ENCODE assay signal across 9 cellular contexts in the genomic region with DNA sequence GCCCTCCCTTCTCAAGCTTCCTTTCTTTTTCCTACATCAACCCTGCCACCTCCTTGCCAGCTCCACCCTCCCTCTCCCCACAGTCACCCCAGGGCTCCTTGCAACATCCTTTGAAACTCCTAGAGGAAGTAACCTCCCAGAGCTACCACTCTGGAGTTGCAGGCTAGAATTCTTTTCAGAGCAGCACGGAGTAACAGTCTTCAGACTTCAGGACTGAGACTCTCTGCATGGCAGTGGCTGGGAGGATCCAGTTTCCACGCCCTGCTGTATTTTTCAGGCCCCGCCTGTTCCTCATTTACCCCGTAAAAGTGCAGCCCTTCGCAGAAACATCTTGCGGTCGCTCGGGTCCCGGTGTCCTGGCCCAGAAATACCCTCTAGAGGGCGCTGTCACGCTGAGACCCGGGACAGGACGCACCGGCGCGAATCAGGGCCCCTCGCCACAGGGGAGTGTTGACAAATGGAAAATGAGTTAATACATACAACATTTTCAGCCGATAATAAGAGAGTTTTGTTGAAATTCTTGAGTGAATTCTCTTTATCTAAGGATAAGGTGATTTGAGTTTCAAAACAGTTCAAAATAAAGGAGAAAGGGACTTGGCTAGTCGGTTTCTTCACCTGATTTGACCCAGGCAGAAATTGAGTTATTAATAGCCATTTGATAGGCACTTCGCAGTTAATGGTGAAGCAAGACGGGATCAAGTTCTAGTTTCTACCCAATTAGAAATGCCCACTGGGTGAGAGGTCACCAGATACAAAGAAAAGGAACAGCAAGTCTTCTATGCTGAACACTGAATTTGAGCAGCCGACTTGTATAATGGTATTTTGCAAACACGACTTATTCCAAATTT. TPM values are rescaled to one million over a fixed set of nuclear protein-coding genes. Genes with fewer than 3 reads are reported as not detected.
DNase-seq lines count a peak whose midpoint lies in the region; ATAC-seq, FAIRE-seq and TF ChIP-seq lines count a peak whose summit lies in the region.
"Had no signal": no experiment of that assay in that cellular context is flagged by ENCODE, and none has a peak within 500 bp of the region (broad histone marks: within the 10 kb centered on the region; RNA-seq: fewer than 3 reads in every experiment).

No MANE protein-coding gene starts in this region.

- intact Hi-C loops in CD4-positive, alpha-beta memory T cell (cut with micrococcal nuclease), result loop anchor here (1.0 to 10.0 kb wide), 3 partner anchors 91 to 1318 kb away; no protein-coding TSS in a partner anchor
- intact Hi-C loops in activated T-helper 2 cell treated with anti-CD3 and anti-CD28 coated beads, Interferon-gamma antibody, Interleukin-2, Interleukin-4, amounts not matched to agents 10 μg/mL and 5 μg/mL and 100 μg/mL, durations not matched to agents 14 hours and 24 hours and 36 hours (cut with micrococcal nuclease), result loop anchor here (1.0 to 5.0 kb wide), 3 partner anchors 57 to 1034 kb away; no protein-coding TSS in a partner anchor
- intact Hi-C loops in stomach (cut with DNase I; ENCODE audit: low total_unique reads), result no loop called here

- H3K4me3 ChIP-seq in CD4-positive, alpha-beta memory T cell (ENCODE audit: low read length in 2 of 2), result no peak overlapping the region
- H3K4me3 ChIP-seq in RWPE2 (ENCODE audit: severe bottlenecking) (no peak overlapping the region), fibroblast of pulmonary artery (replicated peaks; ENCODE audit: low read depth, low read length) (peak overlapping the region; percentile 43), neuron (ENCODE audit: low read length) (peak overlapping the region; percentile 6), stomach (peak overlapping the region; percentile 7 to 22 (median 12))

- peak overlapping the region; percentile 50 for H2AFZ ChIP-seq in neuron (ENCODE audit: low read depth, low read length)

- ATAC-seq in RWPE2 (ENCODE audit: low read depth), result peak; percentile 76

- H3K27me3 Mint-ChIP-seq in CD4-positive, alpha-beta memory T cell, result peaks cover 3 to 8% of the 10 kb centered on the region in 2 donors
- peaks cover 13% of the 10 kb centered on the region for H3K27me3 Mint-ChIP-seq in activated T-helper 2 cell treated with anti-CD3 and anti-CD28 coated beads, Interferon-gamma antibody, Interleukin-2, Interleukin-4, amounts not matched to agents 10 μg/mL and 5 μg/mL and 100 μg/mL, durations not matched to agents 14 hours and 24 hours and 36 hours (ENCODE audit: low read depth)

- POLR2A ChIA-PET in CD4-positive, alpha-beta memory T cell (lab: Charles Lee; ENCODE audit: partially characterized antibody), result interaction anchor here (1.2 to 1.3 kb wide), 2 partner anchors 59 to 91 kb away, joined by 3 to 5 read pairs; no protein-coding TSS in a partner anchor

- no peaks in the 10 kb centered on the region for H3K9me3 Mint-ChIP-seq in CD4-positive, alpha-beta memory T cell
- no peaks in the 10 kb centered on the region for H3K9me3 Mint-ChIP-seq in activated T-helper 2 cell treated with anti-CD3 and anti-CD28 coated beads, Interferon-gamma antibody, Interleukin-2, Interleukin-4, amounts not matched to agents 10 μg/mL and 5 μg/mL and 100 μg/mL, durations not matched to agents 14 hours and 24 hours and 36 hours

- CTCF ChIA-PET in CD4-positive, alpha-beta memory T cell (lab: Charles Lee; ENCODE audit: partially characterized antibody), result interaction anchor here (0.7 to 16.4 kb wide), 23 partner anchors 8 to 1319 kb away, joined by 3 to 476 read pairs (median 5); a partner anchor contains a TSS

- TF ChIP-seq POLR2A in stomach (IDR thresholded peaks at IDR 0.05), result no peak

- WGBS in stomach, 5 donors, result 5 to 8% (median 8%) methylated on average over 16 to 23 of the region's 23 CpGs

- DNase-seq in CD4-positive, alpha-beta memory T cell, result peak; percentile 69 to 75 (median 74)
- DNase-seq in GM20000 (ENCODE audit: low spot score) (peak; percentile 80), HTR-8/SVneo (ENCODE audit: insufficient read length, low spot score) (peak; percentile 85), RWPE2 (ENCODE audit: low spot score) (no peak), fibroblast of pulmonary artery (ENCODE audit: low read depth) (peak; percentile 87), stomach (peak; percentile 80)
- peak; percentile 82 for DNase-seq in activated T-helper 2 cell treated with anti-CD3 and anti-CD28 coated beads, Interferon-gamma antibody, Interleukin-2, Interleukin-4, amounts not matched to agents 10 μg/mL and 5 μg/mL and 100 μg/mL, durations not matched to agents 14 hours and 24 hours and 36 hours (ENCODE audit: low spot score)

- no peaks in the 10 kb centered on the region for H3K9me3 ChIP-seq in CD4-positive, alpha-beta memory T cell (ENCODE audit: control insufficient read depth in 1 of 2, low read length in 2 of 2)
- H3K9me3 ChIP-seq in RWPE2 (ENCODE audit: severe bottlenecking), result no peaks in the 10 kb centered on the region
- H3K9me3 ChIP-seq in neuron (ENCODE audit: low read length), result no peaks in the 10 kb centered on the region
- no peaks in the 10 kb centered on the region for H3K9me3 ChIP-seq in stomach

- TF ChIP-seq CTCF in GM20000 (IDR thresholded peaks at IDR 0.05; ENCODE audit: extremely low read depth, missing control alignments) (peak; percentile 71), RWPE2 (IDR thresholded peaks at IDR 0.05; ENCODE audit: poor library complexity, severe bottlenecking) (peak; percentile 91), fibroblast of pulmonary artery (IDR thresholded peaks at IDR 0.05; ENCODE audit: low read length, missing control alignments) (peak; percentile 84), stomach (IDR thresholded peaks at IDR 0.05) (peak in 5 of 7 experiments; percentile 30 to 82 (median 70))

- no peaks in the 10 kb centered on the region for H3K27me3 ChIP-seq in CD4-positive, alpha-beta memory T cell (ENCODE audit: insufficient read depth, low read length)
- H3K27me3 ChIP-seq in RWPE2 (ENCODE audit: insufficient read depth, poor library complexity, severe bottlenecking) (no peaks in the 10 kb centered on the region), neuron (ENCODE audit: insufficient read depth, low read length) (no peaks in the 10 kb centered on the region), stomach (peaks cover 0 to 6% (median 0%) of the 10 kb centered on the region in 3 donors)

- FAIRE-seq in HTR-8/SVneo (lab: Jason Lieb, UNC), result no peak

- no peaks in the 10 kb centered on the region for H3K36me3 ChIP-seq in CD4-positive, alpha-beta memory T cell (ENCODE audit: insufficient read depth, low read length)
- H3K36me3 ChIP-seq in RWPE2 (ENCODE audit: low read depth) (no peaks in the 10 kb centered on the region), neuron (ENCODE audit: insufficient read depth, low read length) (no peaks in the 10 kb centered on the region), stomach (no peaks in the 10 kb centered on the region)

- peak overlapping the region in 4 of 7 donors; percentile 13 to 74 (median 18) for H3K27ac Mint-ChIP-seq in CD4-positive, alpha-beta memory T cell
- peak overlapping the region; percentile 59 for H3K27ac Mint-ChIP-seq in activated T-helper 2 cell treated with anti-CD3 and anti-CD28 coated beads, Interferon-gamma antibody, Interleukin-2, Interleukin-4, amounts not matched to agents 10 μg/mL and 5 μg/mL and 100 μg/mL, durations not matched to agents 14 hours and 24 hours and 36 hours

- no peak for TF ChIP-seq EP300 in stomach (IDR thresholded peaks at IDR 0.05)

- H3K36me3 Mint-ChIP-seq in CD4-positive, alpha-beta memory T cell, result no peaks in the 10 kb centered on the region
- no peaks in the 10 kb centered on the region for H3K36me3 Mint-ChIP-seq in activated T-helper 2 cell treated with anti-CD3 and anti-CD28 coated beads, Interferon-gamma antibody, Interleukin-2, Interleukin-4, amounts not matched to agents 10 μg/mL and 5 μg/mL and 100 μg/mL, durations not matched to agents 14 hours and 24 hours and 36 hours (ENCODE audit: low read depth)

- H3K4me3 Mint-ChIP-seq in CD4-positive, alpha-beta memory T cell, result peak overlapping the region in 7 of 8 donors; percentile 14 to 69 (median 51)
- peak overlapping the region; percentile 51 for H3K4me3 Mint-ChIP-seq in activated T-helper 2 cell treated with anti-CD3 and anti-CD28 coated beads, Interferon-gamma antibody, Interleukin-2, Interleukin-4, amounts not matched to agents 10 μg/mL and 5 μg/mL and 100 μg/mL, durations not matched to agents 14 hours and 24 hours and 36 hours (ENCODE audit: low read depth)

- peaks cover 5 to 10% (median 9%) of the 10 kb centered on the region in 4 donors for H3K4me1 Mint-ChIP-seq in CD4-positive, alpha-beta memory T cell
- peaks cover 16% of the 10 kb centered on the region for H3K4me1 Mint-ChIP-seq in activated T-helper 2 cell treated with anti-CD3 and anti-CD28 coated beads, Interferon-gamma antibody, Interleukin-2, Interleukin-4, amounts not matched to agents 10 μg/mL and 5 μg/mL and 100 μg/mL, durations not matched to agents 14 hours and 24 hours and 36 hours (ENCODE audit: low read depth)

- no peak overlapping the region for H3K27ac ChIP-seq in CD4-positive, alpha-beta memory T cell (ENCODE audit: low read depth, low read length)
- no peak overlapping the region for H3K27ac ChIP-seq in RWPE2 (ENCODE audit: poor library complexity, severe bottlenecking)
- H3K27ac ChIP-seq in stomach, result peak overlapping the region in 2 of 5 donors; percentile 39 to 68

- peaks cover 11% of the 10 kb centered on the region for H3K4me1 ChIP-seq in CD4-positive, alpha-beta memory T cell (ENCODE audit: insufficient read depth, low read length)
- H3K4me1 ChIP-seq in RWPE2 (ENCODE audit: insufficient read depth, poor library complexity, severe bottlenecking) (peaks cover 11% of the 10 kb centered on the region), neuron (ENCODE audit: insufficient read depth, low read length) (peaks cover 21% of the 10 kb centered on the region), stomach (peaks cover 12 to 23% (median 16%) of the 10 kb centered on the region in 4 donors)

RNA-seq across cellular contexts. Expression of a gene that starts 18.5 kb away (rescaled TPM):
- not detected for total RNA-seq in CD4-positive, alpha-beta memory T cell
- polyA plus RNA-seq in CD4-positive, alpha-beta memory T cell, result not detected
- not detected in 2 replicates for total RNA-seq in activated T-helper 2 cell treated with anti-CD3 and anti-CD28 coated beads, Interferon-gamma antibody, Interleukin-2, Interleukin-4, amounts not matched to agents 10 μg/mL and 5 μg/mL and 100 μg/mL, durations not matched to agents 14 hours and 24 hours and 36 hours
- not detected for total RNA-seq in stomach
- polyA plus RNA-seq in stomach, result not detected
- total RNA-seq: glomerular endothelial cell had no signal

RNA-seq across cellular contexts. Expression of a gene that starts 58.0 kb away (rescaled TPM):
- 10 to 100 TPM; 74.3 to 83.9 TPM for total RNA-seq in CD4-positive, alpha-beta memory T cell
- 10 to 100 TPM; 13.3 to 28.7 TPM for polyA plus RNA-seq in CD4-positive, alpha-beta memory T cell
- total RNA-seq in activated T-helper 2 cell treated with anti-CD3 and anti-CD28 coated beads, Interferon-gamma antibody, Interleukin-2, Interleukin-4, amounts not matched to agents 10 μg/mL and 5 μg/mL and 100 μg/mL, durations not matched to agents 14 hours and 24 hours and 36 hours, result 42.9 and 48.8 TPM in 2 replicates
- 100 to 1,000 TPM in 1 of 5 donors, 10 to 100 TPM in 4; 11.0 to 152 (median 25.0) TPM for total RNA-seq in stomach
- polyA plus RNA-seq in stomach, result 10 to 100 TPM in 2 of 3 donors, 1 to 10 TPM in 1; 7.3 to 19.3 (median 15.1) TPM

Comparison
In these comparisons a context has a peak if more than half of its experiments do, and no peak if none do; other contexts are left out.
1. H3K4me3 ChIP-seq: peak in fibroblast of pulmonary artery (single experiment), neuron (single experiment) and stomach (4 of 4); none in CD4-positive, alpha-beta memory T cell (0 of 2) and RWPE2 (single experiment).
2. Peak in every context shown above with its lines, with median percentiles within 50 percentile points of each other: CTCF ChIP-seq.